8 cellular contexts compared by ENCODE assay signal in genomic region chr10:93006435-93007039, GRCh38. TPM values are rescaled to one million over a fixed set of nuclear protein-coding genes. Genes with fewer than 3 reads are reported as not detected.
A peak's percentile ranks its signal among the peaks of the same experiment; 100 is the strongest.
DNase-seq lines count a peak whose midpoint lies in the region; ATAC-seq and TF ChIP-seq lines count a peak whose summit lies in the region.

No MANE protein-coding gene starts in this region.

- H3K27ac ChIP-seq in lower lobe of right lung = no peak overlapping the region

- TF ChIP-seq CTCF in GM10266 (IDR thresholded peaks at IDR 0.05; ENCODE audit: control insufficient read depth, insufficient read depth, low read depth, missing control alignments) (peak; percentile 60), NB4 (IDR thresholded peaks at IDR 0.05; ENCODE audit: low read depth, low read length) (peak; percentile 66), brain (conservative IDR thresholded peaks at IDR 0.05) (peak; percentile 71 to 77), lower lobe of right lung (IDR thresholded peaks at IDR 0.05) (peak; percentile 59)

- H3K4me1 Mint-ChIP-seq in brain = no peaks in the 10 kb centered on the region
- H3K4me1 Mint-ChIP-seq in activated CD8-positive, alpha-beta memory T cell treated with anti-CD3 and anti-CD28 coated beads, Interleukin-2, amount 10 ng/mL, durations not matched to agents 7 days and 5 days = no peaks in the 10 kb centered on the region

- no peaks in the 10 kb centered on the region for H3K9me3 Mint-ChIP-seq in brain
- no peaks in the 10 kb centered on the region for H3K9me3 Mint-ChIP-seq in activated CD8-positive, alpha-beta memory T cell treated with anti-CD3 and anti-CD28 coated beads, Interleukin-2, amount 10 ng/mL, durations not matched to agents 7 days and 5 days (ENCODE audit: low read depth)

- ATAC-seq in lower lobe of right lung (no peak), HG03439 (IDR thresholded peaks at IDR 0.05; ENCODE audit: unreplicated experiment) (no peak), HG03469 (IDR thresholded peaks at IDR 0.05; ENCODE audit: unreplicated experiment) (no peak)
- no peak for ATAC-seq in activated CD8-positive, alpha-beta memory T cell treated with anti-CD3 and anti-CD28 coated beads, Interleukin-2, amount 10 ng/mL, durations not matched to agents 7 days and 5 days

- no peaks in the 10 kb centered on the region for H3K4me1 ChIP-seq in lower lobe of right lung

- H3K27me3 Mint-ChIP-seq in brain = no peaks in the 10 kb centered on the region
- no peaks in the 10 kb centered on the region for H3K27me3 Mint-ChIP-seq in activated CD8-positive, alpha-beta memory T cell treated with anti-CD3 and anti-CD28 coated beads, Interleukin-2, amount 10 ng/mL, durations not matched to agents 7 days and 5 days

- CTCF ChIA-PET in activated CD8-positive, alpha-beta memory T cell treated with anti-CD3 and anti-CD28 coated beads, Interleukin-2, amount 10 ng/mL, durations not matched to agents 7 days and 5 days (lab: Charles Lee) = interaction anchor here (1.0 to 1.2 kb wide), 3 partner anchors 9 to 307 kb away, joined by 3 read pairs; no protein-coding TSS in a partner anchor

- H3K27me3 ChIP-seq in lower lobe of right lung (ENCODE audit: low read depth) = no peaks in the 10 kb centered on the region

- H3K27ac Mint-ChIP-seq in brain = no peak overlapping the region
- no peak overlapping the region for H3K27ac Mint-ChIP-seq in activated CD8-positive, alpha-beta memory T cell treated with anti-CD3 and anti-CD28 coated beads, Interleukin-2, amount 10 ng/mL, durations not matched to agents 7 days and 5 days

- DNase-seq in GM10266 (ENCODE audit: extremely low spot score) = peak; percentile 10
- peak; percentile 56 for DNase-seq in NB4 (ENCODE audit: low read depth)
- no peak for DNase-seq in lower lobe of right lung
- no peak for DNase-seq in stimulated activated CD4-positive, alpha-beta T cell treated with anti-CD3 and anti-CD28 coated beads, Interleukin-15, amount 100 ng/mL, for 24 hours
- no peak for DNase-seq in activated CD8-positive, alpha-beta memory T cell treated with anti-CD3 and anti-CD28 coated beads, Interleukin-2, amount 10 ng/mL, durations not matched to agents 7 days and 5 days

- H3K36me3 ChIP-seq in lower lobe of right lung = no peaks in the 10 kb centered on the region

- no peak overlapping the region for H3K4me3 Mint-ChIP-seq in brain
- no peak overlapping the region for H3K4me3 Mint-ChIP-seq in activated CD8-positive, alpha-beta memory T cell treated with anti-CD3 and anti-CD28 coated beads, Interleukin-2, amount 10 ng/mL, durations not matched to agents 7 days and 5 days

- H3K4me3 ChIP-seq in NB4 (ENCODE audit: low read depth, low read length) (no peak overlapping the region), lower lobe of right lung (no peak overlapping the region)

- no peaks in the 10 kb centered on the region for H3K9me3 ChIP-seq in lower lobe of right lung

- no peak for TF ChIP-seq POLR2A in NB4 (IDR thresholded peaks at IDR 0.05; ENCODE audit: extremely low read depth, insufficient read length)

- intact Hi-C loops in lower lobe of right lung (cut with DNase I) = no loop called here

- H3K36me3 Mint-ChIP-seq in brain = no peaks in the 10 kb centered on the region
- H3K36me3 Mint-ChIP-seq in activated CD8-positive, alpha-beta memory T cell treated with anti-CD3 and anti-CD28 coated beads, Interleukin-2, amount 10 ng/mL, durations not matched to agents 7 days and 5 days = no peaks in the 10 kb centered on the region

RNA-seq across cellular contexts. Expression of gene CYP26C1, which starts 54.1 kb away (rescaled TPM):
- polyA plus RNA-seq in brain (ENCODE audit: insufficient read depth, low read depth, low replicate concordance) = not detected
- 0.27 TPM for total RNA-seq in lower lobe of right lung
- total RNA-seq in activated CD8-positive, alpha-beta memory T cell treated with anti-CD3 and anti-CD28 coated beads, Interleukin-2, amount 10 ng/mL, durations not matched to agents 7 days and 5 days = under 1 TPM; 0.05 to 0.18 TPM

Comparison
In these comparisons a context has a peak if more than half of its experiments do, and no peak if none do; other contexts are left out.
1. DNase-seq: peak in GM10266 (single experiment) and NB4 (single experiment); none in lower lobe of right lung (single experiment), stimulated activated CD4-positive, alpha-beta T cell treated with anti-CD3 and anti-CD28 coated beads, Interleukin-15, amount 100 ng/mL, for 24 hours (single experiment) and activated CD8-positive, alpha-beta memory T cell treated with anti-CD3 and anti-CD28 coated beads, Interleukin-2, amount 10 ng/mL, durations not matched to agents 7 days and 5 days (single experiment).
2. Peak in every context shown above with its lines, with median percentiles within 50 percentile points of each other: CTCF ChIP-seq.